In genomic region chr22:48719978-48720661, GRCh38 we compare ENCODE assay signal across 19 cellular contexts.
DNase-seq lines count a peak whose midpoint lies in the region; ATAC-seq, FAIRE-seq and TF ChIP-seq lines count a peak whose summit lies in the region.
"Had no signal": no experiment of that assay in that cellular context is flagged by ENCODE, and none has a peak within 500 bp of the region (broad histone marks: within the 10 kb centered on the region; RNA-seq: fewer than 3 reads in every experiment).

No MANE protein-coding gene starts in this region.

- H2BK120ac ChIP-seq in mesenchymal stem cell (ENCODE audit: low read depth, low read length) = no peak overlapping the region

- no peak overlapping the region for H3K14ac ChIP-seq in mesenchymal stem cell (ENCODE audit: low read length in 2 of 2)

- peaks cover 38% of the 10 kb centered on the region for H4K20me1 ChIP-seq in HepG2 (ENCODE audit: insufficient read depth, low read length)

- POLR2A ChIA-PET in HepG2 (lab: Yijun Ruan, JAX) = no interaction called here

- H3K4me2 ChIP-seq in HepG2 (ENCODE audit: low read depth, low read length) = no peak overlapping the region
- no peak overlapping the region for H3K4me2 ChIP-seq in mesenchymal stem cell (ENCODE audit: low read length, poor library complexity, severe bottlenecking)

- H3K27me3 ChIP-seq in HepG2 (ENCODE audit: control insufficient read depth in 1 of 2, insufficient read depth in 2 of 2, low read length in 2 of 2) = no peaks in the 10 kb centered on the region
- H3K27me3 ChIP-seq in mesenchymal stem cell (ENCODE audit: control insufficient read depth in 1 of 2, insufficient read depth in 1 of 2, low read length in 2 of 2) = no peaks in the 10 kb centered on the region
- H3K27me3 ChIP-seq: transverse colon had no signal

- peaks cover 0 to 10% of the 10 kb centered on the region in 2 donors for H3K9me3 Mint-ChIP-seq in stimulated activated naive CD8-positive, alpha-beta T cell treated with anti-CD3 and anti-CD28 coated beads, Interleukin-15, amount 100 ng/mL, for 72 hours

- H3K4me1 Mint-ChIP-seq in stimulated activated naive CD8-positive, alpha-beta T cell treated with anti-CD3 and anti-CD28 coated beads, Interleukin-15, amount 100 ng/mL, for 72 hours = peaks cover 18% of the 10 kb centered on the region
- H3K4me1 Mint-ChIP-seq: naive thymus-derived CD4-positive, alpha-beta T cell; T-helper 17 cell had no signal

- H2BK12ac ChIP-seq in mesenchymal stem cell (ENCODE audit: low read length in 2 of 2) = no peak overlapping the region

- H3K27ac Mint-ChIP-seq in stimulated activated naive CD8-positive, alpha-beta T cell treated with anti-CD3 and anti-CD28 coated beads, Interleukin-15, amount 100 ng/mL, for 72 hours = no peak overlapping the region
- H3K27ac Mint-ChIP-seq: naive thymus-derived CD4-positive, alpha-beta T cell; T-helper 17 cell had no signal

- no peak overlapping the region for H3K18ac ChIP-seq in mesenchymal stem cell (ENCODE audit: low read depth in 1 of 2, low read length in 2 of 2)

- ATAC-seq in stimulated activated naive CD8-positive, alpha-beta T cell treated with anti-CD3 and anti-CD28 coated beads, Interleukin-15, Interleukin-2, amounts not matched to agents 100 U/mL and 50 U/mL, for 24 hours = no peak
- ATAC-seq in stimulated activated naive CD8-positive, alpha-beta T cell treated with anti-CD3 and anti-CD28 coated beads, Interleukin-15, amount 100 ng/mL, for 72 hours = no peak
- ATAC-seq in HepG2 (peak; percentile 64), GM21390 (IDR thresholded peaks at IDR 0.05; ENCODE audit: unreplicated experiment) (no peak), GM19395 (IDR thresholded peaks at IDR 0.05; ENCODE audit: unreplicated experiment) (no peak)
- ATAC-seq: activated CD4-positive, CD25-positive, alpha-beta regulatory T cell treated with anti-CD3 and anti-CD28 coated beads, Interleukin-2, amount 50 U/mL, for 24 hours; GM12878; naive thymus-derived CD4-positive, alpha-beta T cell; T-helper 17 cell had no signal

- peaks cover 7 to 28% of the 10 kb centered on the region in 2 experiments; a peak in 4 of 5 replicates for H3K36me3 ChIP-seq in HepG2 (replicated peaks in 1 of 2; ENCODE audit: control insufficient read depth in 1 of 2, insufficient read depth in 2 of 2, low read length in 2 of 2)
- H3K36me3 ChIP-seq in mesenchymal stem cell (ENCODE audit: control insufficient read depth in 1 of 2, insufficient read depth in 2 of 2, low read depth in 1 of 2, low read length in 2 of 2) = no peaks in the 10 kb centered on the region
- H3K36me3 ChIP-seq: transverse colon had no signal

- no peaks in the 10 kb centered on the region for H3K79me1 ChIP-seq in mesenchymal stem cell (replicated peaks; ENCODE audit: low read length, poor library complexity, severe bottlenecking)

- TF ChIP-seq EP300 in HepG2 (IDR thresholded peaks at IDR 0.05; ENCODE audit: low read depth in 2 of 2, low read length in 2 of 2) (no peak), HepG2 (CRISPR knock-in tag; IDR thresholded peaks at IDR 0.05; ENCODE audit: borderline replicate concordance) (no peak)

- H2BK15ac ChIP-seq in mesenchymal stem cell (ENCODE audit: low read depth, poor library complexity, severe bottlenecking) = no peak overlapping the region

- H3K4me1 ChIP-seq in HepG2 (ENCODE audit: insufficient read depth, low read length) (no peaks in the 10 kb centered on the region), mesenchymal stem cell (ENCODE audit: control insufficient read depth, insufficient read depth, low read depth, low read length) (no peaks in the 10 kb centered on the region)
- H3K4me1 ChIP-seq: transverse colon had no signal

- H3K4me3 ChIP-seq in HepG2 (replicated peaks in 1 of 3; ENCODE audit: insufficient read depth in 1 of 3, low read depth in 2 of 3, low read length in 3 of 3) (no peak overlapping the region), mesenchymal stem cell (ENCODE audit: insufficient read depth in 1 of 2, low read depth in 1 of 2, low read length in 2 of 2) (no peak overlapping the region)
- H3K4me3 ChIP-seq: GM12878, transverse colon had no signal

- TF ChIP-seq CTCF in HepG2 (CRISPR knock-in tag; IDR thresholded peaks at IDR 0.05) = peak; percentile 60

- intact Hi-C loops in HepG2 (cut with micrococcal nuclease; ENCODE audit: unreplicated experiment) = no loop called here

- 93% methylated on average over 20 of the region's 23 CpGs for WGBS in HepG2 (ENCODE audit: low lambda C conversion rate)
- 70% methylated on average over 21 of the region's 23 CpGs for WGBS in mesenchymal stem cell

- CTCF ChIA-PET in HepG2 (lab: Yijun Ruan, JAX; ENCODE audit: low intra/inter-chr PET ratio, low total read pairs) = interaction anchor here (0.7 to 1.8 kb wide), 2 partner anchors 9 to 145 kb away, joined by 3 to 12 read pairs; no protein-coding TSS in a partner anchor

- H3K4ac ChIP-seq in mesenchymal stem cell (ENCODE audit: low read depth in 1 of 2, low read length in 2 of 2) = no peak overlapping the region

- peak; percentile 6 for DNase-seq in stimulated activated naive CD8-positive, alpha-beta T cell treated with anti-CD3 and anti-CD28 coated beads, Interleukin-15, Interleukin-2, amounts not matched to agents 100 U/mL and 50 U/mL, for 24 hours
- no peak for DNase-seq in stimulated activated naive CD8-positive, alpha-beta T cell treated with anti-CD3 and anti-CD28 coated beads, Interleukin-15, amount 100 ng/mL, for 72 hours
- peak; percentile 59 for DNase-seq in NCI-H69 (lab: John Stamatoyannopoulos, UW)
- DNase-seq in HepG2 (ENCODE audit: low spot score) = no peak
- no peak for DNase-seq in mesenchymal stem cell
- DNase-seq in germinal center (ENCODE audit: low spot score) = no peak
- DNase-seq: effector memory CD4-positive, alpha-beta T cell; EL; Kasumi-1; naive thymus-derived CD4-positive, alpha-beta T cell; NCI-H1694 treated with DMSO at 0.1 percent for 48 hours; NCI-H510A treated with DMSO at 0.1 percent for 48 hours; T-helper 17 cell; transverse colon had no signal

- H2AFZ ChIP-seq in HepG2 (ENCODE audit: low read length) (no peak overlapping the region), mesenchymal stem cell (ENCODE audit: low read depth, low read length) (no peak overlapping the region)

- peaks cover 18% of the 10 kb centered on the region for H3K79me2 ChIP-seq in HepG2 (ENCODE audit: insufficient read depth, low read length)

- TF ChIP-seq POLR2A in HepG2 (IDR thresholded peaks at IDR 0.05; ENCODE audit: insufficient read depth in 1 of 2, low read depth in 2 of 2, low read length in 2 of 2) = no peak

- H3K27me3 Mint-ChIP-seq in stimulated activated naive CD8-positive, alpha-beta T cell treated with anti-CD3 and anti-CD28 coated beads, Interleukin-15, amount 100 ng/mL, for 72 hours = peaks cover 49% of the 10 kb centered on the region
- H3K27me3 Mint-ChIP-seq: T-helper 17 cell had no signal

- H2BK5ac ChIP-seq in mesenchymal stem cell (ENCODE audit: low read depth, low read length, poor library complexity, severe bottlenecking) = no peak overlapping the region

- FAIRE-seq in HepG2 (lab: Jason Lieb, UNC) = no peak
- FAIRE-seq: GM12878, RCC 7860 had no signal

- H3K9me3 ChIP-seq in HepG2 (ENCODE audit: low read length) (no peaks in the 10 kb centered on the region), mesenchymal stem cell (ENCODE audit: control insufficient read depth, low read length) (peaks cover 7% of the 10 kb centered on the region)
- H3K9me3 ChIP-seq: transverse colon had no signal

- H4K91ac ChIP-seq in mesenchymal stem cell (ENCODE audit: low read length) = no peak overlapping the region

- no peak overlapping the region for H4K8ac ChIP-seq in mesenchymal stem cell (ENCODE audit: low read length)

- no peak overlapping the region for H3K4me3 Mint-ChIP-seq in stimulated activated naive CD8-positive, alpha-beta T cell treated with anti-CD3 and anti-CD28 coated beads, Interleukin-15, amount 100 ng/mL, for 72 hours
- H3K4me3 Mint-ChIP-seq: naive thymus-derived CD4-positive, alpha-beta T cell; T-helper 17 cell had no signal

- no peak overlapping the region for H3K23ac ChIP-seq in mesenchymal stem cell (ENCODE audit: low read length in 2 of 2)

- H2AK5ac ChIP-seq in mesenchymal stem cell (ENCODE audit: low read length, severe bottlenecking) = no peak overlapping the region

- no peak overlapping the region for H3K27ac ChIP-seq in HepG2 (ENCODE audit: extremely low read length, insufficient read depth, low read length)
- no peak overlapping the region for H3K27ac ChIP-seq in mesenchymal stem cell (ENCODE audit: low read length, poor library complexity, severe bottlenecking)
- H3K27ac ChIP-seq: transverse colon had no signal

- in situ Hi-C loops in HepG2 (cut with HindIII; ENCODE audit: extremely low pct_ligation_motif_present, low pct_unique_long_range_greater_than_20kb) = no loop called here

- no TSS peak for BruUV-seq in HepG2 (replicated peaks; lab: Mats Ljungman, UMichigan)

- TF ChIP-seq RAD21 in HepG2 (CRISPR knock-in tag; IDR thresholded peaks at IDR 0.05) = no peak

- H3K9ac ChIP-seq in HepG2 (ENCODE audit: insufficient read depth, low read depth, low read length) = no peak overlapping the region
- H3K9ac ChIP-seq in mesenchymal stem cell (ENCODE audit: low read length) = no peak overlapping the region

TF ChIP-seq in HepG2, 621 proteins besides CTCF, POLR2A, EP300 and RAD21 (continues in another document):
- TF ChIP-seq ZNF547 (CRISPR knock-in tag; IDR thresholded peaks at IDR 0.05) = no peak
- TF ChIP-seq STAG1 (CRISPR knock-in tag; IDR thresholded peaks at IDR 0.05) = peak; percentile 44
- TF ChIP-seq SMC3 (IDR thresholded peaks at IDR 0.05; ENCODE audit: low read length) = peak; percentile 20; the same call in 1 of the 2 replicates
- TF ChIP-seq ZBTB38 (CRISPR knock-in tag; IDR thresholded peaks at IDR 0.05) = peak; percentile 70
- no peak for TF ChIP-seq HNRNPUL1 (IDR thresholded peaks at IDR 0.05; ENCODE audit: low read depth, low read length)
- TF ChIP-seq TSC22D2 (CRISPR knock-in tag; IDR thresholded peaks at IDR 0.05; ENCODE audit: borderline replicate concordance) = no peak
- TF ChIP-seq ZSCAN5A (CRISPR knock-in tag; IDR thresholded peaks at IDR 0.05; ENCODE audit: borderline replicate concordance) = no peak
- no peak for TF ChIP-seq ZZZ3 (CRISPR knock-in tag; IDR thresholded peaks at IDR 0.05; ENCODE audit: borderline replicate concordance)
- no peak for TF ChIP-seq ZNF747 (CRISPR knock-in tag; IDR thresholded peaks at IDR 0.05; ENCODE audit: borderline replicate concordance)

Comparison
In these comparisons a context has a peak if more than half of its experiments do, and no peak if none do; other contexts are left out.
1. DNase-seq: peak in stimulated activated naive CD8-positive, alpha-beta T cell treated with anti-CD3 and anti-CD28 coated beads, Interleukin-15, Interleukin-2, amounts not matched to agents 100 U/mL and 50 U/mL, for 24 hours (single experiment) and NCI-H69 (single experiment); none in stimulated activated naive CD8-positive, alpha-beta T cell treated with anti-CD3 and anti-CD28 coated beads, Interleukin-15, amount 100 ng/mL, for 72 hours (0 of 2), HepG2 (single experiment), mesenchymal stem cell (single experiment) and germinal center (single experiment).